Comparison of ENCODE assay signal across 30 cellular contexts in genomic region chr9:72386186-72386585, GRCh38.
"Had no signal": no experiment of that assay in that cellular context is flagged by ENCODE, and none has a peak within 500 bp of the region (broad histone marks: within the 10 kb centered on the region; RNA-seq: fewer than 3 reads in every experiment).

No MANE protein-coding gene starts in this region.

- H3K27me3 ChIP-seq: heart left ventricle, left lung, neural progenitor cell, neutrophil, spleen, testis, thyroid gland, upper lobe of right lung had no signal

- H3K4me1 ChIP-seq: heart left ventricle, left lung, lower lobe of right lung, neural progenitor cell, parathyroid adenoma, prostate gland, thyroid gland, upper lobe of right lung had no signal

- ATAC-seq: heart left ventricle; left colon; left lung; lower lobe of right lung; naive thymus-derived CD8-positive, alpha-beta T cell; right cardiac atrium; sciatic nerve; stimulated activated memory B cell treated with anti-CD40 and anti-IgM and Interleukin-4, amounts not matched to agents 10 μg/mL and 1 μg/mL and 100 μg/mL, for 72 hours; stimulated activated naive CD8-positive, alpha-beta T cell treated with anti-CD3 and anti-CD28 coated beads, Interleukin-15, amount 100 ng/mL, for 72 hours; upper lobe of right lung had no signal

- H3K27ac ChIP-seq: heart left ventricle, left lung, lower lobe of right lung, neural progenitor cell, neutrophil, parathyroid adenoma, prostate gland, spleen, thyroid gland, upper lobe of right lung had no signal

- FAIRE-seq: islet of Langerhans, kidney, small intestine, urothelium cell line had no signal

- H3K79me2 ChIP-seq: parathyroid adenoma had no signal

- H2AFZ ChIP-seq: neural progenitor cell, parathyroid adenoma had no signal

- H3K4me3 ChIP-seq: heart left ventricle, left lung, lower lobe of right lung, neural progenitor cell, prostate gland, spleen, testis, thyroid gland, upper lobe of right lung had no signal

- H3K9ac ChIP-seq: neural progenitor cell, parathyroid adenoma had no signal

- H3K4me2 ChIP-seq: neural progenitor cell had no signal

- H3K9me3 ChIP-seq: heart left ventricle, left lung, lower lobe of right lung, neutrophil, prostate gland, spleen, testis, thyroid gland, upper lobe of right lung had no signal

- DNase-seq: heart left ventricle; hypothalamus; immature natural killer cell; kidney; left colon; left lung; lower lobe of right lung; mammary epithelial cell; mesenchymal stem cell; naive thymus-derived CD8-positive, alpha-beta T cell; occipital lobe; retina; right cardiac atrium; small intestine; spleen; stimulated activated CD4-positive, alpha-beta T cell treated with anti-CD3 and anti-CD28 coated beads, Interleukin-4, amount 100 ng/mL, for 24 hours; stimulated activated naive CD4-positive, alpha-beta T cell treated with Interleukin-2 at 50 U/mL for 16 hours; stimulated activated naive CD8-positive, alpha-beta T cell treated with anti-CD3 and anti-CD28 coated beads, Interleukin-15, amount 100 ng/mL, for 72 hours; testis; thyroid gland; trophoblast cell; upper lobe of right lung had no signal

- H3K36me3 ChIP-seq: heart left ventricle, left lung, lower lobe of right lung, neural progenitor cell, neutrophil, prostate gland, spleen, thyroid gland, upper lobe of right lung had no signal
